ENCODE assay signal across 8 cellular contexts in the genomic region with DNA sequence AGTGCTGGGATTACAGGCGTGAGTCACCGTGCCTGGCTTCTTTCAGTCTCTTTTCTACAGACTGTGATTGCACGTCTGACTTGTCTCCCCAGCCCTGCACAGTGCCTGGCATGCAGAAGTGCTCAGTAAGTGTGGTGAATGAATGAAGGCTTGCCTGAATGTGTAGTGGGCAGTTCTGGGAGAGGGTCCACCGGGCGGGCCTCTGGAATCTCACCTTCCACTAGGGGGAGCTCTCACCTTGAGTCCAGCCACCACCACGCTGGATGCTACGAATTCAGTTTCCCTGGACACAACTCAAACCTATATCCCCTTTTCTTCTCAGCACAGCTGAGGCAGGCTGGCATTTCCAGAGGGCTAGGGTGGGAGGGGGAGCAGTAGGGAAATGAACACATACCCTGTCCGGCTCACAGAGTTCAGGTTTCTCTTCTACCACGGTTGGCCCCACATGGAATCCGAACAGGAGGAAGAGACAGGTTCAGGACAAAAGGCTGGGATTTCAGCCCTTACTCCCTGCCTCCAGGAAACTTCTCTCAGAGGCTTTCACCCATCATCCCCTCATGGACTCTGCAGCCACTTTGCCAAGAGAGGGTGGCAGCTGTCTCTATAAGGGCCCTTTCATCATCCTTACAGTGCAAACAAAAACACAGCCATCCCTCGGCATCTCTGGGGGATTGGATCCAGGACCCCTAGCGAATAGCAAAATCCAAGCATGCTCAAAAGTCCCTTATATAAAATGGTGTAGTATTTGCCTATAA.
DNase-seq lines count a peak whose midpoint lies in the region; ATAC-seq, FAIRE-seq and TF ChIP-seq lines count a peak whose summit lies in the region.

No MANE protein-coding gene starts in this region.

- H3K4me1 ChIP-seq in heart left ventricle = no peaks in the 10 kb centered on the region
- no peaks in the 10 kb centered on the region for H3K4me1 ChIP-seq in K562 (replicated peaks in 1 of 2; ENCODE audit: control insufficient read depth in 2 of 2, insufficient read depth in 2 of 2, low read length in 2 of 2)

- DNase-seq in heart left ventricle = peak in 1 of 5 donors; percentile 33
- DNase-seq in cardiac septum (ENCODE audit: low spot score) = no peak
- peak; percentile 46 for DNase-seq in NCI-H1105 treated with DMSO at 0.1 percent for 48 hours (lab: John Stamatoyannopoulos, UW)
- peak; percentile 48 to 72 (median 70) for DNase-seq in K562 (ENCODE audit: extremely low read depth in 1 of 4, low spot score in 3 of 4)
- peak; percentile 9 for DNase-seq in midbrain (lab: John Stamatoyannopoulos, UW)
- DNase-seq in GM19240 (ENCODE audit: insufficient read length, low spot score) = no peak
- no peak for DNase-seq in NCI-H446 (lab: John Stamatoyannopoulos, UW)

- no peak overlapping the region for H3K9ac ChIP-seq in K562 (ENCODE audit: insufficient read depth in 1 of 2, low read depth in 2 of 2, low read length in 2 of 2)

- ATAC-seq in heart left ventricle (no peak), K562 (peak; percentile 92), HG03095 (IDR thresholded peaks at IDR 0.05; ENCODE audit: unreplicated experiment) (no peak)

- peaks cover 0 to 13% (median 0%) of the 10 kb centered on the region in 9 donors for H3K27me3 ChIP-seq in heart left ventricle
- peaks cover 7 to 62% of the 10 kb centered on the region in 2 experiments; a peak in 3 of 5 replicates for H3K27me3 ChIP-seq in K562 (ENCODE audit: control insufficient read depth in 2 of 2, insufficient read depth in 2 of 2, low read length in 2 of 2)

- in situ Hi-C loops in K562 (cut with MboI) = no loop called here

- no peaks in the 10 kb centered on the region for H3K9me1 ChIP-seq in K562 (ENCODE audit: control insufficient read depth, insufficient read depth, low read length)

- H3K27ac ChIP-seq in heart left ventricle (no peak overlapping the region), K562 (ENCODE audit: extremely low read depth, low read depth, low read length) (no peak overlapping the region)

- no peak overlapping the region for H2AFZ ChIP-seq in K562 (ENCODE audit: low read depth, low read length)

- peaks cover 13% of the 10 kb centered on the region for H4K20me1 ChIP-seq in K562 (replicated peaks; ENCODE audit: control insufficient read depth, insufficient read depth, low read length)

- POLR2A ChIA-PET in K562 (lab: Yijun Ruan, JAX) = interaction anchor here (2.0 kb wide), 1 partner anchor 10 kb away, joined by 7 read pairs; no protein-coding TSS in a partner anchor

- H3K4me3 ChIP-seq in heart left ventricle = no peak overlapping the region
- no peak overlapping the region for H3K4me3 ChIP-seq in K562

- H3K9me3 ChIP-seq in heart left ventricle = no peaks in the 10 kb centered on the region
- no peaks in the 10 kb centered on the region for H3K9me3 ChIP-seq in K562 (replicated peaks; ENCODE audit: control insufficient read depth, insufficient read depth, low read depth, low read length)

- TF ChIP-seq CTCF in heart left ventricle (IDR thresholded peaks at IDR 0.05) (peak; percentile 18 to 46 (median 36)), K562 (IDR thresholded peaks at IDR 0.05 in 2 of 3, conservative IDR thresholded peaks at IDR 0.05 in 1 of 3; ENCODE audit: insufficient read depth in 2 of 3, low read depth in 1 of 3, low read length in 3 of 3) (peak; percentile 62 to 79 (median 67))

- TF ChIP-seq POLR2A in heart left ventricle (IDR thresholded peaks at IDR 0.05) = no peak
- no peak for TF ChIP-seq POLR2A in K562 (conservative IDR thresholded peaks at IDR 0.05)

- FAIRE-seq in K562 (lab: Jason Lieb, UNC) = peak; percentile 76

- intact Hi-C loops in heart left ventricle (cut with DNase I) (no loop called here), cardiac septum (cut with DNase I) (loop anchor here (5.0 kb wide), 1 partner anchor 105 kb away; no protein-coding TSS in a partner anchor), K562 (cut with micrococcal nuclease) (no loop called here)

- no peak for TF ChIP-seq EP300 in K562 (IDR thresholded peaks at IDR 0.05; ENCODE audit: low read length)

- peak; percentile 34 to 63; a peak in 2 of 4 replicates for TF ChIP-seq RAD21 in K562 (CRISPR knock-in tag; conservative IDR thresholded peaks at IDR 0.05 in 1 of 2, IDR thresholded peaks at IDR 0.05 in 1 of 2)

- no peaks in the 10 kb centered on the region for H3K79me2 ChIP-seq in K562 (ENCODE audit: control insufficient read depth, insufficient read depth, low read length)

- BruUV-seq in K562 (replicated peaks; lab: Mats Ljungman, UMichigan) = no TSS peak

- H3K36me3 ChIP-seq in heart left ventricle = no peaks in the 10 kb centered on the region
- H3K36me3 ChIP-seq in K562 (ENCODE audit: control insufficient read depth, insufficient read depth, low read length) = no peaks in the 10 kb centered on the region

- no peak overlapping the region for H3K4me2 ChIP-seq in K562 (ENCODE audit: insufficient read depth, low read length)

- WGBS in heart left ventricle, 4 donors = 61 to 72% (median 69%) methylated on average over 11 to 12 of the region's 12 CpGs
- 3% methylated on average over 7 of the region's 12 CpGs for WGBS in K562 (ENCODE audit: insufficient coverage, low coverage, missing lambda C conversion rate)

- CTCF ChIA-PET in K562 (lab: Yijun Ruan, JAX; ENCODE audit: low intra/inter-chr PET ratio) = interaction anchor here (1.1 kb wide), 1 partner anchor 161 kb away, joined by 4 read pairs; no protein-coding TSS in a partner anchor

TF ChIP-seq in K562, 482 proteins besides CTCF, POLR2A, EP300 and RAD21:
- TF ChIP-seq, protein P1, sequence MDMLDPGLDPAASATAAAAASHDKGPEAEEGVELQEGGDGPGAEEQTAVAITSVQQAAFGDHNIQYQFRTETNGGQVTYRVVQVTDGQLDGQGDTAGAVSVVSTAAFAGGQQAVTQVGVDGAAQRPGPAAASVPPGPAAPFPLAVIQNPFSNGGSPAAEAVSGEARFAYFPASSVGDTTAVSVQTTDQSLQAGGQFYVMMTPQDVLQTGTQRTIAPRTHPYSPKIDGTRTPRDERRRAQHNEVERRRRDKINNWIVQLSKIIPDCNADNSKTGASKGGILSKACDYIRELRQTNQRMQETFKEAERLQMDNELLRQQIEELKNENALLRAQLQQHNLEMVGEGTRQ (CRISPR knock-in tag; IDR thresholded peaks at IDR 0.05) = no peak
- TF ChIP-seq ZNF24 (IDR thresholded peaks at IDR 0.05) (peak; percentile 77), SMC3 (conservative IDR thresholded peaks at IDR 0.05; ENCODE audit: insufficient read depth, low read depth, low read length) (peak; percentile 42; the same call in 1 of the 2 replicates)

Comparison
In these comparisons a context has a peak if more than half of its experiments do, and no peak if none do; other contexts are left out.
1. DNase-seq: peak in NCI-H1105 treated with DMSO at 0.1 percent for 48 hours (single experiment), K562 (4 of 4) and midbrain (single experiment); none in cardiac septum (single experiment), GM19240 (single experiment) and NCI-H446 (0 of 2).